2 cellular contexts compared by ENCODE assay signal in the genomic region with DNA sequence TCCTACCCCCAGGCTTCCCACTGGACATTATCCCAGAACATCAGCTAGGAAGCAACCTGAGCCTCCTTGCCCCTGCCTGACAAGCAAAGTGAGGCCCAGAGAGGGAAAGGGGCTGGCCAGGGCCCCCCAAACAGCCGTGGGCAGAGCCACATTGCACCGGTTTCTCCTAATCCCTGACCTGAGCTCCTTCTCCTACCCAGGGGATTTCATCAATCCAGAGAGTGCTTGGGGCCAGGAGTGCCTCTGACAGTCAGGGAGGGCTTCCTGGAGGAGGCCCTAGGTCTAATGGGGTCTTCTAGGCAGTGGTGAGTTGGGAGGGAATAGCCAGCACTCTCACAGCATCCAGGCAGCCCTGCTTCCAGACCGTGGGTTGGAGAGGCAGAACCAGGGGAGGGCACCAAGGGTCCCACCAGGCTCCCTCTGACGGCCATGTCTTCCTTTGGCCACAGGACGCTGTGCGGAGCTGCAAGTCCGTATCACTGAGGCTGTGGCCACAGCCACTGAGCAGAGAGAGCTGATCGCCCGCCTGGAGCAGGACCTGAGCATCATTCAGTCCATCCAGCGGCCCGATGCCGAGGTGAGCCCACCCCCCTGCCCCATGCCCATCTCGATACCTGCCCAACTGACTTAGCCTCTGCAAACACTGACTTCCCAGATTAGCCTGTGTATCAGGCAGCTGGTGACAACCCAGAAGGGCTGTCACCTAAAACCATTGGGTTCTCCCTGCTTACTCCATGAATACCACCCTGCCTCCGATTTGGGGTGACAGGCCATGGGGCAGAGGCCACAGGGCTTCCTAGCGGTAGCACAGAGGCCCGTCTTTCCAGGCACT.
TF ChIP-seq lines count a peak whose summit lies in the region.

No MANE protein-coding gene starts in this region.

TF ChIP-seq in HCT116, 20 proteins besides CTCF, POLR2A, EP300 and RAD21:
- TF ChIP-seq ZFX (IDR thresholded peaks at IDR 0.05) (no peak), MAX (IDR thresholded peaks at IDR 0.05) (no peak), SRF (IDR thresholded peaks at IDR 0.05; ENCODE audit: low read depth) (no peak), EGR1 (IDR thresholded peaks at IDR 0.05; ENCODE audit: low read depth) (no peak), FOSL1 (IDR thresholded peaks at IDR 0.05; ENCODE audit: low read depth) (no peak), ZNF274 (IDR thresholded peaks at IDR 0.05; ENCODE audit: low read depth, low read length) (no peak), JUND (IDR thresholded peaks at IDR 0.05) (no peak), POLR2AphosphoS5 (IDR thresholded peaks at IDR 0.05; ENCODE audit: low read depth, low read length) (no peak), ZBTB33 (IDR thresholded peaks at IDR 0.05; ENCODE audit: extremely low read depth, insufficient replicate concordance, low read length) (no peak), CEBPB (IDR thresholded peaks at IDR 0.05; ENCODE audit: low read depth) (no peak), TCF7L2 (IDR thresholded peaks at IDR 0.05; ENCODE audit: borderline replicate concordance, extremely low read depth, insufficient read depth, insufficient read length) (no peak), CBX3 (IDR thresholded peaks at IDR 0.05; ENCODE audit: low read depth) (no peak), EZH2phosphoT487 (IDR thresholded peaks at IDR 0.05; ENCODE audit: borderline replicate concordance) (no peak), YY1 (IDR thresholded peaks at IDR 0.05; ENCODE audit: extremely low read depth, insufficient replicate concordance, low read depth, low read length) (no peak), SP1 (IDR thresholded peaks at IDR 0.05; ENCODE audit: low read depth) (no peak)
- TF ChIP-seq, protein P1, sequence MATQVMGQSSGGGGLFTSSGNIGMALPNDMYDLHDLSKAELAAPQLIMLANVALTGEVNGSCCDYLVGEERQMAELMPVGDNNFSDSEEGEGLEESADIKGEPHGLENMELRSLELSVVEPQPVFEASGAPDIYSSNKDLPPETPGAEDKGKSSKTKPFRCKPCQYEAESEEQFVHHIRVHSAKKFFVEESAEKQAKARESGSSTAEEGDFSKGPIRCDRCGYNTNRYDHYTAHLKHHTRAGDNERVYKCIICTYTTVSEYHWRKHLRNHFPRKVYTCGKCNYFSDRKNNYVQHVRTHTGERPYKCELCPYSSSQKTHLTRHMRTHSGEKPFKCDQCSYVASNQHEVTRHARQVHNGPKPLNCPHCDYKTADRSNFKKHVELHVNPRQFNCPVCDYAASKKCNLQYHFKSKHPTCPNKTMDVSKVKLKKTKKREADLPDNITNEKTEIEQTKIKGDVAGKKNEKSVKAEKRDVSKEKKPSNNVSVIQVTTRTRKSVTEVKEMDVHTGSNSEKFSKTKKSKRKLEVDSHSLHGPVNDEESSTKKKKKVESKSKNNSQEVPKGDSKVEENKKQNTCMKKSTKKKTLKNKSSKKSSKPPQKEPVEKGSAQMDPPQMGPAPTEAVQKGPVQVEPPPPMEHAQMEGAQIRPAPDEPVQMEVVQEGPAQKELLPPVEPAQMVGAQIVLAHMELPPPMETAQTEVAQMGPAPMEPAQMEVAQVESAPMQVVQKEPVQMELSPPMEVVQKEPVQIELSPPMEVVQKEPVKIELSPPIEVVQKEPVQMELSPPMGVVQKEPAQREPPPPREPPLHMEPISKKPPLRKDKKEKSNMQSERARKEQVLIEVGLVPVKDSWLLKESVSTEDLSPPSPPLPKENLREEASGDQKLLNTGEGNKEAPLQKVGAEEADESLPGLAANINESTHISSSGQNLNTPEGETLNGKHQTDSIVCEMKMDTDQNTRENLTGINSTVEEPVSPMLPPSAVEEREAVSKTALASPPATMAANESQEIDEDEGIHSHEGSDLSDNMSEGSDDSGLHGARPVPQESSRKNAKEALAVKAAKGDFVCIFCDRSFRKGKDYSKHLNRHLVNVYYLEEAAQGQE (IDR thresholded peaks at IDR 0.05; ENCODE audit: low read depth): no peak

TF ChIP-seq in H1, 55 proteins besides CTCF, POLR2A, EP300 and RAD21:
- TF ChIP-seq SIRT6 (IDR thresholded peaks at IDR 0.05; ENCODE audit: low read length): no peak
- TF ChIP-seq TCF12 (IDR thresholded peaks at IDR 0.05; ENCODE audit: low read depth, low read length): no peak
- TF ChIP-seq KDM1A (IDR thresholded peaks at IDR 0.05; ENCODE audit: borderline replicate concordance, low read length): no peak
